1 cellular context compared by ENCODE assay signal in the genomic region with DNA sequence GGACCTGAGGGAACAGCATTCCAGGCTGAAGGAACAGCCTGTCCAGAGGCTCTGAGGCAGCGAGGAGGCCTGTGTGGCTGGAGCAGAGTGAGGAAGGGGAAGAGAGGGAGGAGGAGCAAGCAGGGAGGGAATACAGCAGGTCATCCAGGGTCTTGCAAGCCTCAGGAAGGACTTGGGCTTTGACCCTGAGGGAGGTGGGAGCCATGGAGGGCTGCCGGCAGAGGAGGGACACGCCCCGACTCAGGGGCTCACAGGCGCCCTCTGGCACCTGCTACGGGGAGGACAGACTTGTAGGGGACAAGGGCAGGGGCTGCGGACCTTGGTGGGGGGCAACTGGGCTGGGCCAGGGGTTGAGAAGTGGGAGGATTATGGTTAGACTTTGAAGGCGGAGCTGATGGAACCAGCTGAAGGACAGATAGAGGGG.
A peak's percentile ranks its signal among the peaks of the same experiment; 100 is the strongest.
TF ChIP-seq lines count a peak whose summit lies in the region.

No MANE protein-coding gene starts in this region.

TF ChIP-seq in K562, 482 proteins besides CTCF, POLR2A, EP300 and RAD21:
- TF ChIP-seq ARID2 (IDR thresholded peaks at IDR 0.05) = no peak
- TF ChIP-seq KDM1A (IDR thresholded peaks at IDR 0.05) = peak; percentile 33 to 35; a peak in 2 of 4 replicates
- no peak for TF ChIP-seq EGR1 (conservative IDR thresholded peaks at IDR 0.05)
- peak; percentile 58; the same call in 1 of the 2 replicates for TF ChIP-seq ZBTB7A (IDR thresholded peaks at IDR 0.05; ENCODE audit: borderline replicate concordance, control insufficient read depth, low read depth, low read length)
- TF ChIP-seq ZNF561 (CRISPR knock-in tag; conservative IDR thresholded peaks at IDR 0.05) = no peak
- TF ChIP-seq BCOR (IDR thresholded peaks at IDR 0.05) = peak; percentile 68
- TF ChIP-seq ZNF253 (CRISPR knock-in tag; conservative IDR thresholded peaks at IDR 0.05) = no peak
- TF ChIP-seq, protein P1, sequence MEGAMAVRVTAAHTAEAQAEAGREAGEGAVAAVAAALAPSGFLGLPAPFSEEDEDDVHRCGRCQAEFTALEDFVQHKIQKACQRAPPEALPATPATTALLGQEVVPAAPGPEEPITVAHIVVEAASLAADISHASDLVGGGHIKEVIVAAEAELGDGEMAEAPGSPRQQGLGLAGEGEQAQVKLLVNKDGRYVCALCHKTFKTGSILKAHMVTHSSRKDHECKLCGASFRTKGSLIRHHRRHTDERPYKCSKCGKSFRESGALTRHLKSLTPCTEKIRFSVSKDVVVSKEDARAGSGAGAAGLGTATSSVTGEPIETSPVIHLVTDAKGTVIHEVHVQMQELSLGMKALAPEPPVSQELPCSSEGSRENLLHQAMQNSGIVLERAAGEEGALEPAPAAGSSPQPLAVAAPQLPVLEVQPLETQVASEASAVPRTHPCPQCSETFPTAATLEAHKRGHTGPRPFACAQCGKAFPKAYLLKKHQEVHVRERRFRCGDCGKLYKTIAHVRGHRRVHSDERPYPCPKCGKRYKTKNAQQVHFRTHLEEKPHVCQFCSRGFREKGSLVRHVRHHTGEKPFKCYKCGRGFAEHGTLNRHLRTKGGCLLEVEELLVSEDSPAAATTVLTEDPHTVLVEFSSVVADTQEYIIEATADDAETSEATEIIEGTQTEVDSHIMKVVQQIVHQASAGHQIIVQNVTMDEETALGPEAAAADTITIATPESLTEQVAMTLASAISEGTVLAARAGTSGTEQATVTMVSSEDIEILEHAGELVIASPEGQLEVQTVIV (CRISPR knock-in tag; IDR thresholded peaks at IDR 0.05; ENCODE audit: borderline replicate concordance) = no peak
